11 cellular contexts compared by ENCODE assay signal in the genomic region with DNA sequence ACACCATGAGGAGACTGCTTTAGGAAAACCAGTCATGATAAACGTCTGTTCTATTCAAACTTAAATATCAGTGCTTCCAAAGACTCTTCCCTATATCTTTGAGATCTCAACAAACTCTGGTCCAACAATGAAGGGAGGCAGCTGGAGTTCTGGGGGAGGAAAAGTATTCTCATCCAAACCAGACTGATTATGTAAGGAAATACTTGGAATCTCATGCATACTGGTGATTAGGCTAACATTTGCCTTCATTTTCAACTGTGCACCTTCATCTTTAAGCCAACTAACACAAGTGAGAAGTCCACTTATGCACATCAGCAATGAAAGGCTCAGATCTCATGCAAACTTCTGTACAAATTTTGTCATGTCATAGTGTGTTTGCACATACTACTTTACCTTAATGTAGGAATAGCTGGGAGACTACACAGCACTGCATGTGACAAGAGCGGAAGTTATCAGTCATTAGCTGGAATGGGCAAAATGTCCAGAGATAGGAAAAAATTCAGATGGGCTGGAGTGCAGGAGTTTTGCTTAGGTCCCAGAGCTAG.
A peak's percentile ranks its signal among the peaks of the same experiment; 100 is the strongest.
DNase-seq lines count a peak whose midpoint lies in the region; ATAC-seq and TF ChIP-seq lines count a peak whose summit lies in the region.
"Had no signal": no experiment of that assay in that cellular context is flagged by ENCODE, and none has a peak within 500 bp of the region (broad histone marks: within the 10 kb centered on the region; RNA-seq: fewer than 3 reads in every experiment).

No MANE protein-coding gene starts in this region.

- peak overlapping the region; percentile 9 for H3K4me3 ChIP-seq in CD8-positive, alpha-beta memory T cell (ENCODE audit: low read length)
- no peak overlapping the region for H3K4me3 ChIP-seq in brain microvascular endothelial cell (ENCODE audit: low read depth, low read length)
- H3K4me3 ChIP-seq: MG63 had no signal

- H3K27ac ChIP-seq in CD8-positive, alpha-beta memory T cell (ENCODE audit: low read depth, low read length), result peak overlapping the region; percentile 60
- peak overlapping the region; percentile 76 for H3K27ac ChIP-seq in KOPT-K1 (ENCODE audit: low read depth, low read length, poor library complexity, severe bottlenecking)
- H3K27ac ChIP-seq in brain microvascular endothelial cell, result peak overlapping the region; percentile 87

- H3K9me3 Mint-ChIP-seq in CD8-positive, alpha-beta memory T cell, result no peaks in the 10 kb centered on the region
- peaks cover 4% of the 10 kb centered on the region for H3K9me3 Mint-ChIP-seq in natural killer cell treated with Interleukin-12 subunit alpha and Interleukin-12 subunit beta and Interleukin-15 and Interleukin-18, amount 100 ng/mL, for 72 hours

- H3K27me3 ChIP-seq in CD8-positive, alpha-beta memory T cell (ENCODE audit: insufficient read depth, low read length, poor library complexity, severe bottlenecking), result no peaks in the 10 kb centered on the region
- no peaks in the 10 kb centered on the region for H3K27me3 ChIP-seq in brain microvascular endothelial cell (replicated peaks)
- H3K27me3 ChIP-seq: MG63 had no signal

- no peaks in the 10 kb centered on the region for H3K36me3 Mint-ChIP-seq in CD8-positive, alpha-beta memory T cell
- no peaks in the 10 kb centered on the region for H3K36me3 Mint-ChIP-seq in natural killer cell treated with Interleukin-12 subunit alpha and Interleukin-12 subunit beta and Interleukin-15 and Interleukin-18, amount 100 ng/mL, for 72 hours

- no peaks in the 10 kb centered on the region for H3K27me3 Mint-ChIP-seq in CD8-positive, alpha-beta memory T cell
- H3K27me3 Mint-ChIP-seq in natural killer cell treated with Interleukin-12 subunit alpha and Interleukin-12 subunit beta and Interleukin-15 and Interleukin-18, amount 100 ng/mL, for 72 hours, result no peaks in the 10 kb centered on the region

- peaks cover 78% of the 10 kb centered on the region for H3K4me1 ChIP-seq in CD8-positive, alpha-beta memory T cell (ENCODE audit: insufficient read depth, low read length)

- DNase-seq in CD8-positive, alpha-beta memory T cell, result no peak
- no peak for DNase-seq in brain microvascular endothelial cell
- no peak for DNase-seq in natural killer cell treated with Interleukin-12 subunit alpha and Interleukin-12 subunit beta and Interleukin-15 and Interleukin-18, amount 100 ng/mL, for 72 hours (ENCODE audit: low spot score)
- no peak for DNase-seq in HT-29 (ENCODE audit: low spot score)
- no peak for DNase-seq in stimulated activated CD4-positive, alpha-beta T cell treated with anti-CD3 and anti-CD28 coated beads, Interleukin-12 subunit alpha, Interleukin-12 subunit beta, amount 100 ng/mL, for 4 hours
- DNase-seq: activated CD4-positive, CD25-positive, alpha-beta regulatory T cell; NCI-H345 had no signal

- CTCF ChIA-PET in CD8-positive, alpha-beta memory T cell (lab: Charles Lee), result interaction anchor here (0.9 to 2.7 kb wide), 8 partner anchors 10 to 160 kb away, joined by 3 to 11 read pairs (median 5); a partner anchor contains a TSS

- peaks cover 76 to 87% (median 81%) of the 10 kb centered on the region in 3 donors for H3K4me1 Mint-ChIP-seq in CD8-positive, alpha-beta memory T cell
- peaks cover 68 to 75% of the 10 kb centered on the region in 2 donors for H3K4me1 Mint-ChIP-seq in natural killer cell treated with Interleukin-12 subunit alpha and Interleukin-12 subunit beta and Interleukin-15 and Interleukin-18, amount 100 ng/mL, for 72 hours (ENCODE audit: low read depth in 2 of 2)
- H3K4me1 Mint-ChIP-seq: nephron had no signal

- H3K4me3 Mint-ChIP-seq in CD8-positive, alpha-beta memory T cell, result peak overlapping the region; percentile 34 to 80 (median 44)
- H3K4me3 Mint-ChIP-seq in natural killer cell treated with Interleukin-12 subunit alpha and Interleukin-12 subunit beta and Interleukin-15 and Interleukin-18, amount 100 ng/mL, for 72 hours, result peak overlapping the region; percentile 96
- H3K4me3 Mint-ChIP-seq: nephron had no signal

- H3K27ac Mint-ChIP-seq in CD8-positive, alpha-beta memory T cell, result peak overlapping the region; percentile 82 to 98 (median 92)
- peak overlapping the region; percentile 99 for H3K27ac Mint-ChIP-seq in natural killer cell treated with Interleukin-12 subunit alpha and Interleukin-12 subunit beta and Interleukin-15 and Interleukin-18, amount 100 ng/mL, for 72 hours

- in situ Hi-C loops in brain microvascular endothelial cell (cut with HindIII; ENCODE audit: low pct_ligation_motif_present, low sequenced_read_pairs), result no loop called here

- no peak for TF ChIP-seq CTCF in brain microvascular endothelial cell (IDR thresholded peaks at IDR 0.05; ENCODE audit: low read depth, low read length, missing control alignments)

- H3K36me3 ChIP-seq in CD8-positive, alpha-beta memory T cell (ENCODE audit: insufficient read depth, low read length), result no peaks in the 10 kb centered on the region
- H3K36me3 ChIP-seq in KOPT-K1 (ENCODE audit: insufficient read depth, low read length) (no peaks in the 10 kb centered on the region), brain microvascular endothelial cell (replicated peaks) (no peaks in the 10 kb centered on the region)

- H3K9me3 ChIP-seq in CD8-positive, alpha-beta memory T cell (ENCODE audit: low read length), result no peaks in the 10 kb centered on the region
- H3K9me3 ChIP-seq in KOPT-K1 (ENCODE audit: insufficient read depth, low read length, poor library complexity, severe bottlenecking), result peaks cover 8% of the 10 kb centered on the region
- H3K9me3 ChIP-seq: MG63 had no signal

- POLR2A ChIA-PET in CD8-positive, alpha-beta memory T cell (lab: Charles Lee), result interaction anchor here (1.5 to 1.7 kb wide), 2 partner anchors 20 to 63 kb away, joined by 5 read pairs; no protein-coding TSS in a partner anchor

- no peak for ATAC-seq in natural killer cell treated with Interleukin-12 subunit alpha and Interleukin-12 subunit beta and Interleukin-15 and Interleukin-18, amount 100 ng/mL, for 72 hours
- no peak for ATAC-seq in GM19395 (IDR thresholded peaks at IDR 0.05; ENCODE audit: unreplicated experiment)
